10 cellular contexts compared by ENCODE assay signal in the genomic region with DNA sequence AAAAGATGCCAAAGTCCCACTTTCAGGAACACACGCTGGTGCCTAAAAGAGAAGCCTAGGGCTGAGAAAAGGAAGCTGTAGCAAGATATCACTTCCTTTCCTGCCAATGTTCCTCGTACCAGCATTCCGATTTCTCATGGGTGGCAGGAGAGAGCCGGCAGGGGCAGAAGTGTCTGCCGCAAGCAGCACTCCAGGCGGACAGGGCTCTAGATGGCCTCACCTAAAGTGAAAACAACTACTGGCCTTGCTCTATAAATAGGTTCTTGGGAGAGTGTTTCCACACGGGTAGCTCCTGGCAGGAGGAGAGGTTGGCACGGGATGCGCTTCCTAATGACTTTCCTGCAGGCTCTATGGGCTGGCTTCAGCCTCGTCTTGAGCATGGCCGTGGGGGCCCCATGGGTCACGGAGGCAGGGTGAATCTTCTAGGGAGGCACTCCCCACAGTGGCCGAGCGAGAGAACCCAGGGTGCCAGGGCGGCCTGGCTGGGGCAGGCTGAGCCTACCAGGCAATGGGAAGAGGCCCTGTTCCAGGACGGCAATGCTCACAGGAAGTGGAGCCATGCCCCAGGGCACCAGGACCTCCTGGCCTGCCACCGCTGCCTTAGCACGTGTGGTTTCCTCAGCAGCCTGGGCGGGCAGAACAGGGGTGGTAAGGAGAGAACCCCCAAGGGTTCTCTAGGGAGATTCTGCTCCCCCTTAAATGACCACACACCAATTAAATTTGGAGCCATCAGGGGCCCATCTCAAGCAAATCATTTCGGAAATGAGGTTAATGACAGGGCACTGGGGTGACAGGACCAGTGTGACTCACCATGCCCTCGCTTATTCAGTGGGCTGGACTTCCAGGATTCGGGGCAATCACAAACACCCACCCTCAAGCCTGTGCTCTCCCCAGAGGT. TPM values are rescaled to one million over a fixed set of nuclear protein-coding genes. Genes with fewer than 3 reads are reported as not detected.
DNase-seq lines count a peak whose midpoint lies in the region; ATAC-seq and TF ChIP-seq lines count a peak whose summit lies in the region.
"Had no signal": no experiment of that assay in that cellular context is flagged by ENCODE, and none has a peak within 500 bp of the region (broad histone marks: within the 10 kb centered on the region; RNA-seq: fewer than 3 reads in every experiment).

No MANE protein-coding gene starts in this region.

- in situ Hi-C loops in HAP-1 (cut with MboI; ENCODE audit: low sequenced_read_pairs), result no loop called here

- peaks cover 0 to 17% (median 6%) of the 10 kb centered on the region in 4 donors for H3K4me1 ChIP-seq in stomach
- H3K4me1 ChIP-seq in HAP-1, result no peaks in the 10 kb centered on the region

- no peaks in the 10 kb centered on the region for H3K36me3 Mint-ChIP-seq in naive thymus-derived CD8-positive, alpha-beta T cell

- DNase-seq in M059J (ENCODE audit: low read depth), result peak; percentile 92
- peak; percentile 88 for DNase-seq in cerebellar cortex (ENCODE audit: low spot score)
- no peak for DNase-seq in left lobe of liver (ENCODE audit: low spot score)
- no peak for DNase-seq in stomach
- no peak for DNase-seq in naive thymus-derived CD8-positive, alpha-beta T cell
- DNase-seq in HAP-1 (ENCODE audit: low spot score in 2 of 2), result no peak
- DNase-seq in HuH-7 (ENCODE audit: low spot score), result no peak
- DNase-seq: NCI-H82, small intestine had no signal

- H3K4me3 ChIP-seq in stomach (no peak overlapping the region), HAP-1 (no peak overlapping the region)

- no peak for TF ChIP-seq POLR2A in stomach (IDR thresholded peaks at IDR 0.05)

- intact Hi-C loops in stomach (cut with DNase I; ENCODE audit: low total_unique reads), result no loop called here

- no peaks in the 10 kb centered on the region for H3K9me3 ChIP-seq in stomach
- no peaks in the 10 kb centered on the region for H3K9me3 ChIP-seq in HAP-1

- TF ChIP-seq EP300 in stomach (IDR thresholded peaks at IDR 0.05), result no peak

- peaks cover 6 to 27% (median 13%) of the 10 kb centered on the region in 4 donors for H3K4me1 Mint-ChIP-seq in naive thymus-derived CD8-positive, alpha-beta T cell

- peak; percentile 28 for ATAC-seq in left lobe of liver
- no peak for ATAC-seq in naive thymus-derived CD8-positive, alpha-beta T cell
- ATAC-seq in HG02610 (IDR thresholded peaks at IDR 0.05; ENCODE audit: unreplicated experiment), result no peak

- H3K9me3 Mint-ChIP-seq in naive thymus-derived CD8-positive, alpha-beta T cell, result no peaks in the 10 kb centered on the region

- H3K27me3 Mint-ChIP-seq in naive thymus-derived CD8-positive, alpha-beta T cell, result peaks cover 0 to 2% (median 0%) of the 10 kb centered on the region in 5 donors

- no peak overlapping the region for H3K4me3 Mint-ChIP-seq in naive thymus-derived CD8-positive, alpha-beta T cell

- H3K27ac Mint-ChIP-seq in naive thymus-derived CD8-positive, alpha-beta T cell, result peak overlapping the region in 4 of 10 donors; percentile 16 to 60 (median 39)

- no peak for TF ChIP-seq CTCF in stomach (IDR thresholded peaks at IDR 0.05)

- POLR2A ChIA-PET in naive thymus-derived CD8-positive, alpha-beta T cell (lab: Charles Lee), result interaction anchor here (0.7 kb wide), 1 partner anchor 633 kb away, joined by 4 read pairs; no protein-coding TSS in a partner anchor

- 71 to 82% (median 77%) methylated on average over 16 to 22 of the region's 22 CpGs for WGBS in stomach, 5 donors

- H3K27me3 ChIP-seq in stomach, result no peaks in the 10 kb centered on the region
- no peaks in the 10 kb centered on the region for H3K27me3 ChIP-seq in HAP-1 (ENCODE audit: low read depth)

- H3K27ac ChIP-seq in stomach, result peak overlapping the region in 4 of 5 donors; percentile 16 to 71 (median 53)

- no peaks in the 10 kb centered on the region for H3K36me3 ChIP-seq in stomach
- peaks cover 17% of the 10 kb centered on the region for H3K36me3 ChIP-seq in HAP-1 (replicated peaks)

RNA-seq across cellular contexts. Expression of gene DUSP7, which starts 14.6 kb away (rescaled TPM):
- 9.6 and 14.0 TPM in 2 replicates for total RNA-seq in M059J (2014; rRNA removed; shearing (Covaris generic))
- 4.3 TPM for total RNA-seq in left lobe of liver
- 10 to 100 TPM in 1 of 5 donors, 1 to 10 TPM in 3, under 1 TPM in 1; 0.58 to 23.7 (median 4.6) TPM for total RNA-seq in stomach
- polyA plus RNA-seq in stomach, result 10 to 100 TPM in 1 of 3 donors, 1 to 10 TPM in 2; 4.9 to 11.2 (median 5.1) TPM
- total RNA-seq in naive thymus-derived CD8-positive, alpha-beta T cell, result 10 to 100 TPM; 28.6 to 29.0 TPM
- polyA plus RNA-seq in naive thymus-derived CD8-positive, alpha-beta T cell, result 1 to 10 TPM; 1.8 to 4.6 (median 2.2) TPM

Comparison
In these comparisons a context has a peak if more than half of its experiments do, and no peak if none do; other contexts are left out.
1. DNase-seq: peak in M059J (single experiment) and cerebellar cortex (single experiment); none in left lobe of liver (single experiment), stomach (single experiment), naive thymus-derived CD8-positive, alpha-beta T cell (0 of 10), HAP-1 (0 of 2) and HuH-7 (single experiment).